In the genomic region with DNA sequence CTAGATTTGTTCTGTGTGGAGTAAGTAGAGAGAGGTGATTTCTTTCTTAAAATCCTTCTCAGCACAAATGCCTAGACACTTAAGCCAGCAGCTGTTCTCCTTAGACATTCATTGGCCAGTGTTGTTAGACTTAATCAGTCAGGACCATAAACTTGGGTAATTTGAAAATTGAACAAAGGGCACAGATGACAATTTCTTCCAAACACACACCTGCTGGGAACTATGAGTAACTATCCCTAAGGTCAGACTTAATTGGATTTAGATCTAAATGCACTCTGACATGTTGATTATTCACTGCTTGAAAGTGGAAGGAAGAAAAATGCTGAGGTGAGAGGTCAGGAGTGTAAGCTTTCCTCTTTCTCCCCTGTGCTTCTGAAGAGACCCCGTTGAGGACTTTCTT, we compare ENCODE assay signal across 25 cellular contexts.
"Had no signal": no experiment of that assay in that cellular context is flagged by ENCODE, and none has a peak within 500 bp of the region (broad histone marks: within the 10 kb centered on the region; RNA-seq: fewer than 3 reads in every experiment).

No MANE protein-coding gene starts in this region.

- H3K27me3 ChIP-seq: brain microvascular endothelial cell had no signal

- H2AFZ ChIP-seq: PC-9 had no signal

- H3K4me2 ChIP-seq: PC-9 had no signal

- DNase-seq: activated CD4-positive, alpha-beta T cell treated with anti-CD3 and anti-CD28 coated beads, Interleukin-2, amount 10 ng/mL, durations not matched to agents 24 days and 14 days; activated CD4-positive, alpha-beta T cell treated with anti-CD3 and anti-CD28 coated beads, Interleukin-2, amount 50 U/mL, for 4 hours; activated CD8-positive, alpha-beta T cell treated with anti-CD3 and anti-CD28 coated beads for 36 hours; activated effector memory CD4-positive, alpha-beta T cell treated with anti-CD3 and anti-CD28 coated beads, Interleukin-2, amount 50 U/mL, for 16 hours; activated naive CD4-positive, alpha-beta T cell; activated naive CD4-positive, alpha-beta T cell treated with anti-CD3 and anti-CD28 coated beads, Interleukin-2, amount 50 U/mL, for 16 hours; activated naive CD8-positive, alpha-beta T cell treated with anti-CD3 and anti-CD28 coated beads for 36 hours; activated T-cell treated with anti-CD3 and anti-CD28 coated beads, Interleukin-2, amount 50 U/mL, for 1 hour; activated T-cell treated with anti-CD3 and anti-CD28 coated beads, Interleukin-2, amount 50 U/mL, for 72 hours; amniotic stem cell; aorta; brain microvascular endothelial cell; central memory CD4-positive, alpha-beta T cell; NCI-H1105; NCI-H1417 treated with DMSO at 0.1 percent for 48 hours; NCI-H1694 treated with DMSO at 0.1 percent for 48 hours; NCI-H2029; NCI-H446; NCI-H510A treated with DMSO at 0.1 percent for 48 hours; NCI-H526 treated with DMSO at 0.1 percent for 48 hours; PC-9; SIG-M5; SW 1271; T1000 had no signal

- H3K4me3 ChIP-seq: PC-9 had no signal

- H3K36me3 ChIP-seq: brain microvascular endothelial cell had no signal

- H3K27ac ChIP-seq: brain microvascular endothelial cell, PC-9, RWPE1 had no signal
